In genomic region chr14:100022772-100023451, GRCh38 we compare ENCODE assay signal across 1 cellular context.
TF ChIP-seq lines count a peak whose summit lies in the region.

No MANE protein-coding gene starts in this region.

TF ChIP-seq in HEK293, 187 proteins besides CTCF, POLR2A, EP300 and RAD21 (continued from another document and continues in another):
- TF ChIP-seq TSHZ1 (tag by site-specific recombination; IDR thresholded peaks at IDR 0.05; ENCODE audit: borderline replicate concordance) (peak; percentile 98), GFI1B (tag by site-specific recombination; IDR thresholded peaks at IDR 0.05) (peak; percentile 68), ZNF169 (tag by site-specific recombination; IDR thresholded peaks at IDR 0.05) (no peak), ZNF843 (tag by site-specific recombination; IDR thresholded peaks at IDR 0.05) (peak; percentile 88), ZBTB49 (tag by site-specific recombination; IDR thresholded peaks at IDR 0.05; ENCODE audit: low read depth) (no peak), ZNF184 (tag by site-specific recombination; IDR thresholded peaks at IDR 0.05) (peak; percentile 45; the same call in 1 of the 2 replicates), ZNF311 (tag by site-specific recombination; IDR thresholded peaks at IDR 0.05; ENCODE audit: borderline replicate concordance) (no peak), ZBTB8A (tag by site-specific recombination; IDR thresholded peaks at IDR 0.05) (peak; percentile 47), SCRT2 (tag by site-specific recombination; IDR thresholded peaks at IDR 0.05) (peak; percentile 98), ZNF518A (tag by site-specific recombination; conservative IDR thresholded peaks at IDR 0.05; ENCODE audit: low read depth) (peak; percentile 41; the same call in 1 of the 2 replicates), ZNF560 (tag by site-specific recombination; IDR thresholded peaks at IDR 0.05; ENCODE audit: borderline replicate concordance) (no peak), ZNF677 (tag by site-specific recombination; IDR thresholded peaks at IDR 0.05) (no peak), ZBTB7A (tag by site-specific recombination; IDR thresholded peaks at IDR 0.05; ENCODE audit: low read depth) (no peak), ZNF747 (tag by site-specific recombination; IDR thresholded peaks at IDR 0.05) (no peak), ZBTB20 (tag by site-specific recombination; IDR thresholded peaks at IDR 0.05) (no peak), ZNF639 (tag by site-specific recombination; IDR thresholded peaks at IDR 0.05) (peak; percentile 83; the same call in 1 of the 2 replicates), SP3 (tag by site-specific recombination; IDR thresholded peaks at IDR 0.05) (no peak), ZNF658 (tag by site-specific recombination; IDR thresholded peaks at IDR 0.05) (no peak), ZBTB48 (tag by site-specific recombination; IDR thresholded peaks at IDR 0.05) (no peak), PATZ1 (tag by site-specific recombination; IDR thresholded peaks at IDR 0.05) (peak; percentile 84), REPIN1 (tag by site-specific recombination; IDR thresholded peaks at IDR 0.05; ENCODE audit: low read depth) (no peak), ZIC2 (tag by site-specific recombination; IDR thresholded peaks at IDR 0.05) (peak; percentile 58), SP7 (tag by site-specific recombination; IDR thresholded peaks at IDR 0.05) (peak; percentile 95), ZNF76 (tag by site-specific recombination; IDR thresholded peaks at IDR 0.05; ENCODE audit: borderline replicate concordance, low read depth) (peak; percentile 42; the same call in 1 of the 2 replicates), ZNF132 (tag by site-specific recombination; IDR thresholded peaks at IDR 0.05; ENCODE audit: borderline replicate concordance) (no peak), ZXDB (tag by site-specific recombination; IDR thresholded peaks at IDR 0.05) (peak; percentile 85), SETDB1 (IDR thresholded peaks at IDR 0.05; ENCODE audit: insufficient read length, low read length) (no peak), ZEB2 (tag by site-specific recombination; IDR thresholded peaks at IDR 0.05) (peak; percentile 90), ZNF155 (tag by site-specific recombination; IDR thresholded peaks at IDR 0.05) (no peak), ZNF561 (tag by site-specific recombination; IDR thresholded peaks at IDR 0.05; ENCODE audit: borderline replicate concordance) (peak; percentile 68; the same call in 1 of the 2 replicates), PBX3 (CRISPR knock-in tag; IDR thresholded peaks at IDR 0.05) (no peak), KLF17 (tag by site-specific recombination; IDR thresholded peaks at IDR 0.05) (peak; percentile 93), HOXA7 (CRISPR knock-in tag; IDR thresholded peaks at IDR 0.05; ENCODE audit: borderline replicate concordance) (no peak), ZNF223 (tag by site-specific recombination; IDR thresholded peaks at IDR 0.05) (no peak), ZNF510 (tag by site-specific recombination; IDR thresholded peaks at IDR 0.05; ENCODE audit: insufficient replicate concordance) (no peak), ZNF629 (tag by site-specific recombination; IDR thresholded peaks at IDR 0.05) (peak; percentile 93), YY2 (tag by site-specific recombination; IDR thresholded peaks at IDR 0.05) (no peak), ZNF660 (tag by site-specific recombination; IDR thresholded peaks at IDR 0.05) (no peak), GLIS1 (tag by site-specific recombination; IDR thresholded peaks at IDR 0.05) (peak; percentile 92), IKZF3 (tag by site-specific recombination; IDR thresholded peaks at IDR 0.05) (peak; percentile 93), OSR2 (tag by site-specific recombination; IDR thresholded peaks at IDR 0.05) (peak; percentile 75; the same call in 1 of the 2 replicates), ZBTB10 (tag by site-specific recombination; IDR thresholded peaks at IDR 0.05) (no peak), ZNF558 (tag by site-specific recombination; IDR thresholded peaks at IDR 0.05) (peak; percentile 67; the same call in 1 of the 2 replicates), ZNF354C (tag by site-specific recombination; IDR thresholded peaks at IDR 0.05; ENCODE audit: borderline replicate concordance, low read depth) (no peak), ZNF37A (tag by site-specific recombination; IDR thresholded peaks at IDR 0.05) (no peak), YY1 (tag by site-specific recombination; IDR thresholded peaks at IDR 0.05) (no peak), MZF1 (tag by site-specific recombination; IDR thresholded peaks at IDR 0.05; ENCODE audit: borderline replicate concordance) (peak; percentile 100)
